ENCODE assay signal across 20 cellular contexts in the genomic region with DNA sequence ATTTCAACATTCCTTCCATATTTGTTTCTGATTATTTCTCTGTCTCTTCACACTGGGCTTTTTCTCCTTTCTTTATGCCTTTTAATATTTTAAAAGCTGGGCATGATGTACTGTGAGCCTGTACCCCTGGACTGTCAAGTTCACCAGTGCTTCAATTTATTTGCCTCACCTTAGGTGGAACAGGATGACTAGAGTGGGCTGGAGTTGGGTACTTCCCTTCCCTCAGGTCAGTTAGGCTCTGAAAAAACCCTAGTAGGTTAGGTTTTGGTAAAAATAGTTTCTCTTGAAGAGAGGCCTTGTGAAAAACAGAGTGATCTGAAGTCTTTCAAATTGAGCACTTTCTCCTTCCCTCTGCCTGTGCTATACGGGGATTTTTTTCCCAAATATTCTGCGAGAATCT.
"Had no signal": no experiment of that assay in that cellular context is flagged by ENCODE, and none has a peak within 500 bp of the region (broad histone marks: within the 10 kb centered on the region; RNA-seq: fewer than 3 reads in every experiment).

No MANE protein-coding gene starts in this region.

- H3K4me2 ChIP-seq: SK-N-SH had no signal

- DNase-seq: activated CD4-positive, alpha-beta T cell treated with anti-CD3 and anti-CD28 coated beads, Interleukin-2, amount 10 ng/mL, durations not matched to agents 24 days and 14 days; activated CD4-positive, alpha-beta T cell treated with anti-CD3 and anti-CD28 coated beads, Interleukin-2, amount 50 U/mL, for 4 hours; activated CD8-positive, alpha-beta T cell treated with anti-CD3 and anti-CD28 coated beads for 36 hours; activated gamma-delta T cell treated with Interleukin-2 at 50 U/mL for 16 hours; activated naive CD4-positive, alpha-beta T cell treated with anti-CD3 and anti-CD28 coated beads for 36 hours; activated T-cell treated with anti-CD3 and anti-CD28 coated beads, Interleukin-2, amount 50 U/mL, for 24 hours; adrenal gland; body of pancreas; NCI-H1105; NCI-H1436; NCI-H1694; NCI-H2029; NCI-H345; NCI-H524 treated with DMSO at 0.1 percent for 48 hours; SHP77; SK-N-SH had no signal

- H3K36me3 ChIP-seq: adrenal gland, breast epithelium, SJSA1 had no signal

- ATAC-seq: activated CD8-positive, alpha-beta T cell treated with anti-CD3 and anti-CD28 coated beads for 36 hours; activated naive CD4-positive, alpha-beta T cell treated with anti-CD3 and anti-CD28 coated beads, Interleukin-2, amount 50 U/mL, for 72 hours; body of pancreas; Panc1 had no signal

- H3K4me3 ChIP-seq: adrenal gland, body of pancreas, breast epithelium, SJSA1 had no signal

- H3K27ac ChIP-seq: adrenal gland, body of pancreas, breast epithelium, SJSA1 had no signal

- H3K27me3 ChIP-seq: adrenal gland, body of pancreas, breast epithelium, SJSA1 had no signal

- H3K4me1 ChIP-seq: adrenal gland, body of pancreas, breast epithelium, SJSA1 had no signal

- H3K9ac ChIP-seq: SK-N-SH had no signal

- H3K9me3 ChIP-seq: adrenal gland, body of pancreas, SJSA1, SK-N-SH had no signal
